1 cellular context compared by ENCODE assay signal in genomic region chr22:44676441-44677298, GRCh38.
TF ChIP-seq lines count a peak whose summit lies in the region.

No MANE protein-coding gene starts in this region.

TF ChIP-seq in SK-N-SH, 30 proteins besides CTCF, POLR2A, EP300 and RAD21 (continued from another document):
- TF ChIP-seq ZBTB33 (IDR thresholded peaks at IDR 0.05; ENCODE audit: borderline replicate concordance, low read depth) (no peak), PBX3 (IDR thresholded peaks at IDR 0.05) (no peak), GABPA (IDR thresholded peaks at IDR 0.05; ENCODE audit: low read depth) (no peak), POLR2AphosphoS5 (IDR thresholded peaks at IDR 0.05; ENCODE audit: low read depth, low read length) (no peak), MXI1 (IDR thresholded peaks at IDR 0.05; ENCODE audit: low read depth, low read length) (no peak)
TF ChIP-seq in SK-N-SH: peak in this region for 0.
